ENCODE assay signal across 19 cellular contexts in genomic region chr13:74145249-74145970, GRCh38. TPM values are rescaled to one million over a fixed set of nuclear protein-coding genes. Genes with fewer than 3 reads are reported as not detected.
A peak's percentile ranks its signal among the peaks of the same experiment; 100 is the strongest.
DNase-seq lines count a peak whose midpoint lies in the region; ATAC-seq and TF ChIP-seq lines count a peak whose summit lies in the region.
"Had no signal": no experiment of that assay in that cellular context is flagged by ENCODE, and none has a peak within 500 bp of the region (broad histone marks: within the 10 kb centered on the region; RNA-seq: fewer than 3 reads in every experiment).

No MANE protein-coding gene starts in this region.

- no peak overlapping the region for H3K9ac ChIP-seq in SK-N-SH

- 34% methylated on average over 2 of the region's 2 CpGs for WGBS in SK-N-SH (ENCODE audit: low lambda C conversion rate)

- H3K4me2 ChIP-seq in SK-N-SH, result no peak overlapping the region
- H3K4me2 ChIP-seq: PC-9 had no signal

- no peaks in the 10 kb centered on the region for H3K36me3 Mint-ChIP-seq in HFFc6 (ENCODE audit: low read depth)

- H3K4me3 ChIP-seq in AG10803 (ENCODE audit: low read length) (no peak overlapping the region), SK-N-SH (ENCODE audit: low read depth in 2 of 2, low read length in 1 of 2) (no peak overlapping the region), fibroblast of pulmonary artery (replicated peaks; ENCODE audit: low read depth, low read length) (no peak overlapping the region)
- H3K4me3 ChIP-seq: PC-9, suprapubic skin had no signal

- TF ChIP-seq CTCF in AG10803 (conservative IDR thresholded peaks at IDR 0.05; ENCODE audit: low read length), result no peak
- no peak for TF ChIP-seq CTCF in HFFc6 (IDR thresholded peaks at IDR 0.05)
- TF ChIP-seq CTCF in SK-N-SH (IDR thresholded peaks at IDR 0.05), result no peak
- TF ChIP-seq CTCF in fibroblast of pulmonary artery (IDR thresholded peaks at IDR 0.05; ENCODE audit: low read length, missing control alignments), result no peak

- no peaks in the 10 kb centered on the region for H3K9me3 ChIP-seq in SK-N-SH
- H3K9me3 ChIP-seq: suprapubic skin had no signal

- no peaks in the 10 kb centered on the region for H3K79me2 ChIP-seq in SK-N-SH (ENCODE audit: insufficient read depth)

- peak overlapping the region; percentile 41; the same call in 1 of the 2 replicates for H3K4me3 Mint-ChIP-seq in HFFc6
- H3K4me3 Mint-ChIP-seq: B cell had no signal

- ATAC-seq in HG03159 (IDR thresholded peaks at IDR 0.05; ENCODE audit: unreplicated experiment), result no peak
- ATAC-seq: HCT116 had no signal

- peak; percentile 34; the same call in 1 of the 2 replicates for TF ChIP-seq RAD21 in SK-N-SH (IDR thresholded peaks at IDR 0.05; ENCODE audit: low read length)

- DNase-seq in AG10803 (ENCODE audit: low read depth), result peak; percentile 60
- no peak for DNase-seq in HFFc6
- DNase-seq in SK-N-SH, result peak; percentile 70
- peak; percentile 65 for DNase-seq in fibroblast of pulmonary artery (ENCODE audit: low read depth)
- no peak for DNase-seq in ACHN
- DNase-seq in DMS153 treated with DMSO at 0.1 percent for 48 hours (lab: John Stamatoyannopoulos, UW; ENCODE audit: unreplicated experiment), result no peak
- no peak for DNase-seq in KG1 (lab: John Stamatoyannopoulos, UW)
- DNase-seq: activated CD4-positive, CD25-positive, alpha-beta regulatory T cell; activated naive CD4-positive, alpha-beta T cell treated with Interleukin-2 at 50 U/mL for 16 hours; DMS153; head of caudate nucleus; left cardiac atrium; PC-9; posterior cingulate gyrus; SW 1271 had no signal

- CTCF ChIA-PET in SK-N-SH (lab: Yijun Ruan, JAX), result no interaction called here

- H3K4me1 Mint-ChIP-seq in HFFc6 (ENCODE audit: low read depth), result peaks cover 15% of the 10 kb centered on the region
- H3K4me1 Mint-ChIP-seq: B cell had no signal

- H3K9me2 ChIP-seq in SK-N-SH, result no peaks in the 10 kb centered on the region

- peaks cover 2% of the 10 kb centered on the region for H3K27me3 Mint-ChIP-seq in HFFc6 (ENCODE audit: insufficient read depth)
- H3K27me3 Mint-ChIP-seq: B cell had no signal

- no peaks in the 10 kb centered on the region for H3K36me3 ChIP-seq in SK-N-SH (replicated peaks in 1 of 2; ENCODE audit: control insufficient read depth in 1 of 2, insufficient read depth in 2 of 2, low read length in 1 of 2)
- H3K36me3 ChIP-seq: suprapubic skin had no signal

- H4K20me1 ChIP-seq in SK-N-SH (ENCODE audit: insufficient read depth), result no peaks in the 10 kb centered on the region

- POLR2A ChIA-PET in SK-N-SH (lab: Yijun Ruan, JAX), result no interaction called here

- H3K27me3 ChIP-seq in SK-N-SH (ENCODE audit: insufficient read depth), result no peaks in the 10 kb centered on the region
- H3K27me3 ChIP-seq: suprapubic skin had no signal

- H3K4me1 ChIP-seq in SK-N-SH (ENCODE audit: control insufficient read depth in 1 of 2, insufficient read depth in 2 of 2, low read depth in 1 of 2, low read length in 1 of 2), result peaks cover 0 to 13% of the 10 kb centered on the region in 2 experiments; a peak in 1 of 4 replicates
- H3K4me1 ChIP-seq: suprapubic skin had no signal

- no peaks in the 10 kb centered on the region for H3K9me3 Mint-ChIP-seq in HFFc6

- in situ Hi-C loops in ACHN (cut with HindIII; ENCODE audit: low pct_ligation_motif_present, low pct_unique_long_range_greater_than_20kb, low sequenced_read_pairs), result no loop called here

- peaks cover 3% of the 10 kb centered on the region for H3F3A ChIP-seq in SK-N-SH (replicated peaks; ENCODE audit: insufficient read depth)

- no peak overlapping the region; the same call in 1 of the 2 replicates for H2AFZ ChIP-seq in SK-N-SH (ENCODE audit: low read depth)
- H2AFZ ChIP-seq: PC-9 had no signal

- H3K27ac ChIP-seq in SK-N-SH (ENCODE audit: low read depth in 2 of 2, low read length in 1 of 2), result peak overlapping the region in 1 of 2 experiments; percentile 97; a peak in 2 of 4 replicates
- H3K27ac ChIP-seq: PC-9, suprapubic skin had no signal

- TF ChIP-seq EP300 in SK-N-SH (IDR thresholded peaks at IDR 0.05; ENCODE audit: borderline replicate concordance in 1 of 2, low read depth in 1 of 2, low read length in 1 of 2), result peak in 1 of 2 experiments; percentile 87; a peak in 2 of 4 replicates

- H3K27ac Mint-ChIP-seq in HFFc6, result no peak overlapping the region
- H3K27ac Mint-ChIP-seq: B cell had no signal

TF ChIP-seq in SK-N-SH, 30 proteins besides CTCF, POLR2A, EP300 and RAD21 (continues in another document):
- TF ChIP-seq MAX (IDR thresholded peaks at IDR 0.05; ENCODE audit: low read depth) (no peak), USF2 (IDR thresholded peaks at IDR 0.05; ENCODE audit: borderline replicate concordance, low read depth, low read length) (no peak), POLR2AphosphoS5 (IDR thresholded peaks at IDR 0.05; ENCODE audit: low read depth, low read length) (no peak), MEF2A (IDR thresholded peaks at IDR 0.05; ENCODE audit: borderline replicate concordance, low read depth) (no peak), CHD2 (IDR thresholded peaks at IDR 0.05; ENCODE audit: low read length, partially characterized antibody) (peak; percentile 68), MXI1 (IDR thresholded peaks at IDR 0.05; ENCODE audit: low read depth, low read length) (peak; percentile 85), YY1 (IDR thresholded peaks at IDR 0.05; ENCODE audit: low read depth) (no peak), FOXJ3 (CRISPR knock-in tag; IDR thresholded peaks at IDR 0.05) (peak; percentile 89), TEAD4 (IDR thresholded peaks at IDR 0.05; ENCODE audit: borderline replicate concordance, insufficient read depth) (no peak; the same call in 1 of the 2 replicates), SIN3A (IDR thresholded peaks at IDR 0.05; ENCODE audit: borderline replicate concordance, low read depth, low read length) (no peak), RFX5 (IDR thresholded peaks at IDR 0.05; ENCODE audit: low read length) (no peak), TAF1 (IDR thresholded peaks at IDR 0.05; ENCODE audit: borderline replicate concordance, low read depth, low read length) (no peak), NRF1 (IDR thresholded peaks at IDR 0.05; ENCODE audit: low read depth, low read length) (no peak), ELF1 (IDR thresholded peaks at IDR 0.05) (no peak), RXRA (IDR thresholded peaks at IDR 0.05; ENCODE audit: borderline replicate concordance, low read depth) (no peak), GATA2 (CRISPR knock-in tag; IDR thresholded peaks at IDR 0.05) (peak; percentile 92), ZBTB33 (IDR thresholded peaks at IDR 0.05; ENCODE audit: borderline replicate concordance, low read depth) (no peak), TCF12 (IDR thresholded peaks at IDR 0.05) (peak; percentile 69), JUND (IDR thresholded peaks at IDR 0.05) (no peak), SMC3 (IDR thresholded peaks at IDR 0.05; ENCODE audit: low read depth, low read length) (0 out of 2 replicates have a peak, but pooled peaks have one; percentile 1), FOXM1 (IDR thresholded peaks at IDR 0.05; ENCODE audit: low read depth) (no peak), IRF3 (IDR thresholded peaks at IDR 0.05; ENCODE audit: low read depth, low read length) (no peak), RCOR1 (IDR thresholded peaks at IDR 0.05; ENCODE audit: low read length) (peak; percentile 72)

RNA-seq across cellular contexts. Expression of gene KLF12, which starts 11.2 kb away (rescaled TPM):
- total RNA-seq in HFFc6 (2021; fragmentation: NEBNext Ultra II Directional; extraction: Animal tissue kit (Norgen Biotek cat#: 25700)), result 10 to 100 TPM; 18.1 to 28.2 (median 24.1) TPM
- 2.4 and 3.1 TPM in 2 replicates for polyA plus RNA-seq in SK-N-SH (2012; rRNA removed)
- polyA plus RNA-seq in SK-N-SH (2012; cell fraction: cytosol; rRNA removed), result 3.2 and 3.3 TPM in 2 replicates
- 4.3 and 6.0 TPM in 2 replicates for polyA plus RNA-seq in SK-N-SH (2012; cell fraction: nucleus; rRNA removed)

Comparison
In these comparisons a context has a peak if more than half of its experiments do, and no peak if none do; other contexts are left out.
1. DNase-seq: peak in AG10803 (single experiment), SK-N-SH (single experiment) and fibroblast of pulmonary artery (single experiment); none in HFFc6 (single experiment), ACHN (single experiment), DMS153 treated with DMSO at 0.1 percent for 48 hours (single experiment) and KG1 (single experiment).